ENCODE assay signal across 11 cellular contexts in the genomic region with DNA sequence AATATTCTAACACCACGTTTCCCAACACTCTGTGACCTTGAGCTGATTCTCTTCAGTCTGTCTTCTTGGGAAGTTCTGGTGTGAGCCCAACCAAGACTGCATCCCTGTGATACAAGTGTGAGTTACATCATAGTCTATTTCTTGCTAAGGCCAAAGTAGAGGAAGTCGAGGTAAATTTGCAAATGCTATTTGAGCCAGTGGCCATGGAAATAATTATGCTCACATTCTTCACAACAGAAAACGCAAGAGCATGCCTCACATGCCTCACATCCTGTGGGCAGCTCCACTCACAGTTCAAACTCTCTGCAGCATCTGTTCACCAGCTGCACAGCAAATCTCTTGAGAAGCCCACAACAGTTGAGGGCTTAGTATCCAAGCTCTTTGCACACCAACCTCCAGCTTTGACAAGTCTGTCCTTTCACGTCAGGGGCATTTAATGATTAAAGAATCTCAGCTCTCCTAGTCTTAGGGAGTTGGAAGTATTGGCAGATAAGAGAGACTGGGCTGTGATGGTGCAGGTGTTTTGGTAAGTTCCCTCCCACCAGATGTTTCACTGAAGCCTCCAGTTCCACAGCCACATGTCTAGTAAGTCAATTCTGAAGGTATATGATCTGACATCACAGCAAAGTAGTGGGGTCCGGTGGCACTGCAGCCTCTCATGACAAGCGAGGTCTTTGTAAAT.
DNase-seq lines count a peak whose midpoint lies in the region; ATAC-seq and TF ChIP-seq lines count a peak whose summit lies in the region.
"Had no signal": no experiment of that assay in that cellular context is flagged by ENCODE, and none has a peak within 500 bp of the region (broad histone marks: within the 10 kb centered on the region; RNA-seq: fewer than 3 reads in every experiment).

No MANE protein-coding gene starts in this region.

- H3K27me3 ChIP-seq in osteoblast (ENCODE audit: insufficient read depth, low read length) (no peaks in the 10 kb centered on the region), HAP-1 (ENCODE audit: low read depth) (peaks cover 25% of the 10 kb centered on the region)

- H3K4me2 ChIP-seq in osteoblast (ENCODE audit: insufficient read depth, low read length) = no peak overlapping the region

- H3K36me3 ChIP-seq in osteoblast (ENCODE audit: insufficient read depth, low read length) (no peaks in the 10 kb centered on the region), HAP-1 (replicated peaks) (no peaks in the 10 kb centered on the region)

- no peak for TF ChIP-seq CTCF in GM12865 (IDR thresholded peaks at IDR 0.05; ENCODE audit: insufficient read depth, low read depth, low read length, missing control alignments)
- TF ChIP-seq CTCF in choroid plexus epithelial cell (conservative IDR thresholded peaks at IDR 0.05; ENCODE audit: low read depth, low read length) = no peak
- TF ChIP-seq CTCF in osteoblast (IDR thresholded peaks at IDR 0.05; ENCODE audit: extremely low read depth, low read depth, low read length) = no peak

- H4K20me1 ChIP-seq in osteoblast (ENCODE audit: insufficient read depth, low read length) = no peaks in the 10 kb centered on the region

- ATAC-seq in HG03342 (IDR thresholded peaks at IDR 0.05; ENCODE audit: unreplicated experiment) (peak; percentile 51), GM21528 (IDR thresholded peaks at IDR 0.05; ENCODE audit: low FRiP score, unreplicated experiment) (no peak), HG02623 (IDR thresholded peaks at IDR 0.05; ENCODE audit: unreplicated experiment) (no peak)

- in situ Hi-C loops in HAP-1 (cut with MboI; ENCODE audit: low sequenced_read_pairs) = loop anchor here (10.0 kb wide), 1 partner anchor 234 kb away; no protein-coding TSS in a partner anchor

- H3K4me1 ChIP-seq in osteoblast (ENCODE audit: insufficient read depth, low read length) = no peaks in the 10 kb centered on the region
- H3K4me1 ChIP-seq in HAP-1 = no peaks in the 10 kb centered on the region

- no peaks in the 10 kb centered on the region for H3K9me3 ChIP-seq in osteoblast (ENCODE audit: low read depth, low read length)
- H3K9me3 ChIP-seq in HAP-1 = no peaks in the 10 kb centered on the region

- H2AFZ ChIP-seq in osteoblast (ENCODE audit: low read length) = no peak overlapping the region

- H3K4me3 ChIP-seq in GM12865 (ENCODE audit: low read depth, low read length) (no peak overlapping the region), choroid plexus epithelial cell (ENCODE audit: low read depth, low read length) (no peak overlapping the region), osteoblast (ENCODE audit: insufficient read depth, low read length) (no peak overlapping the region), HAP-1 (no peak overlapping the region)

- no peaks in the 10 kb centered on the region for H3K79me2 ChIP-seq in osteoblast (ENCODE audit: insufficient read depth, low read length)

- peak; percentile 42 for DNase-seq in GM12865 (ENCODE audit: low read depth)
- DNase-seq in choroid plexus epithelial cell (ENCODE audit: low read depth) = peak; percentile 84
- peak; percentile 6 for DNase-seq in renal cortical epithelial cell (ENCODE audit: low read depth)
- no peak for DNase-seq in osteoblast (ENCODE audit: insufficient read length, low spot score, missing footprints)
- DNase-seq in HAP-1 (ENCODE audit: low spot score in 2 of 2) = no peak
- DNase-seq: activated naive CD4-positive, alpha-beta T cell treated with anti-CD3 and anti-CD28 coated beads, Interleukin-2, amount 10 ng/mL, durations not matched to agents 7 days and 5 days; erythroblast had no signal

- no peak overlapping the region for H3K27ac ChIP-seq in osteoblast (ENCODE audit: low read depth, low read length)
- H3K27ac ChIP-seq: VCaP had no signal

Comparison
In these comparisons a context has a peak if more than half of its experiments do, and no peak if none do; other contexts are left out.
1. DNase-seq: peak in GM12865 (single experiment), choroid plexus epithelial cell (single experiment) and renal cortical epithelial cell (single experiment); none in osteoblast (single experiment) and HAP-1 (0 of 2).